ENCODE assay signal across 19 cellular contexts in the genomic region with DNA sequence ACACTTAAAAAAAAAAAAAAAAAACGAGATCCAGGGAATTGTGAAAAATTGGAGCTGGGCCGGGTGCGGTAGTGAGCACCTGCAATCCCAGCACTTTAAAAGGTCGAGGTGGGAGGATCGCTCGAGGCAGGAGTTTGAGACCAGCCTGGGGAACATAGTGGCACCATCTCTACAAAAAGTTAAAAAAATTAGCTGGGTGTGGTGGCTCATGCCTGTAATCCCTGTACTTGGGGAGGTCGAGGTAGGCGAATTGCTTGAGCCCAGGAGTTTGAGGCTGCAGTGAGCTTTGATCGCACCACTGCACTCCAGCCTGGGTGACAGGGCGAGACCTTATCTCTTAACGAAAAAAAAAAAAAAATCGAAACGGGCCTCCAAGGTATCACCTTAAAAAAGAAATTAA. TPM values are rescaled to one million over a fixed set of nuclear protein-coding genes. Genes with fewer than 3 reads are reported as not detected.
DNase-seq lines count a peak whose midpoint lies in the region; ATAC-seq and TF ChIP-seq lines count a peak whose summit lies in the region.
"Had no signal": no experiment of that assay in that cellular context is flagged by ENCODE, and none has a peak within 500 bp of the region (broad histone marks: within the 10 kb centered on the region; RNA-seq: fewer than 3 reads in every experiment).

No MANE protein-coding gene starts in this region.

- H3K27me3 ChIP-seq in breast epithelium (no peaks in the 10 kb centered on the region), mammary epithelial cell (ENCODE audit: insufficient read depth, low read length) (no peaks in the 10 kb centered on the region), body of pancreas (no peaks in the 10 kb centered on the region), upper lobe of right lung (no peaks in the 10 kb centered on the region)

- TF ChIP-seq POLR2A in breast epithelium (IDR thresholded peaks at IDR 0.05), result no peak
- TF ChIP-seq POLR2A in body of pancreas (IDR thresholded peaks at IDR 0.05), result no peak

- H3K27me3 Mint-ChIP-seq in mesothelial cell of epicardium (ENCODE audit: low read depth), result peaks cover 2% of the 10 kb centered on the region

- WGBS in mammary epithelial cell (ENCODE audit: low coverage, missing lambda C conversion rate), result 77% methylated on average over 5 of the region's 13 CpGs
- 21 to 27% methylated on average over 13 of the region's 13 CpGs for WGBS in body of pancreas, 2 donors

- no peaks in the 10 kb centered on the region for H4K20me1 ChIP-seq in mammary epithelial cell (ENCODE audit: insufficient read depth, low read length)

- no peaks in the 10 kb centered on the region for H3K36me3 ChIP-seq in breast epithelium
- no peaks in the 10 kb centered on the region for H3K36me3 ChIP-seq in mammary epithelial cell (ENCODE audit: insufficient read depth, low read length)
- no peaks in the 10 kb centered on the region for H3K36me3 ChIP-seq in body of pancreas (replicated peaks in 1 of 2; ENCODE audit: insufficient read depth in 1 of 2, low read depth in 2 of 2)
- no peaks in the 10 kb centered on the region for H3K36me3 ChIP-seq in upper lobe of right lung

- H3K4me1 Mint-ChIP-seq in mesothelial cell of epicardium, result peaks cover 53% of the 10 kb centered on the region

- H3K9me3 Mint-ChIP-seq in mesothelial cell of epicardium, result no peaks in the 10 kb centered on the region

- H3K4me3 Mint-ChIP-seq in mesothelial cell of epicardium, result peak overlapping the region; percentile 79

- H3K36me3 Mint-ChIP-seq in mesothelial cell of epicardium, result no peaks in the 10 kb centered on the region
- H3K36me3 Mint-ChIP-seq: brain had no signal

- CTCF ChIA-PET in mammary epithelial cell (lab: Charles Lee; ENCODE audit: low non-redundant PET), result no interaction called here

- no peak overlapping the region for H2AFZ ChIP-seq in mammary epithelial cell (ENCODE audit: low read depth, low read length)

- TF ChIP-seq CTCF in breast epithelium (IDR thresholded peaks at IDR 0.05) (no peak), mammary epithelial cell (conservative IDR thresholded peaks at IDR 0.05 in 1 of 2, IDR thresholded peaks at IDR 0.05 in 1 of 2; ENCODE audit: extremely low read depth in 1 of 2, insufficient read depth in 1 of 2, low read depth in 1 of 2, low read length in 2 of 2) (no peak), body of pancreas (IDR thresholded peaks at IDR 0.05) (no peak), mesothelial cell of epicardium (IDR thresholded peaks at IDR 0.05; ENCODE audit: unreplicated experiment) (no peak), upper lobe of right lung (IDR thresholded peaks at IDR 0.05) (no peak)

- H3K4me3 ChIP-seq in breast epithelium, result peak overlapping the region in 2 of 3 donors; percentile 64 to 65
- H3K4me3 ChIP-seq in mammary epithelial cell (replicated peaks in 1 of 3; ENCODE audit: insufficient read depth in 1 of 3, low read depth in 2 of 3, low read length in 3 of 3), result no peak overlapping the region
- peak overlapping the region in 1 of 2 donors; percentile 59 for H3K4me3 ChIP-seq in body of pancreas
- peak overlapping the region; percentile 57 for H3K4me3 ChIP-seq in upper lobe of right lung

- H3K27ac ChIP-seq in breast epithelium (peak overlapping the region; percentile 50 to 95), mammary epithelial cell (ENCODE audit: insufficient read depth, low read depth, low read length) (no peak overlapping the region), body of pancreas (peak overlapping the region; percentile 96 to 100 (median 99)), upper lobe of right lung (peak overlapping the region; percentile 87)

- in situ Hi-C loops in mammary epithelial cell (cut with MboI; ENCODE audit: low sequenced_read_pairs in 2 of 2), result no loop called here

- H3K4me2 ChIP-seq in mammary epithelial cell (ENCODE audit: insufficient read depth, low read depth, low read length), result no peak overlapping the region

- H3K79me2 ChIP-seq in mammary epithelial cell (ENCODE audit: insufficient read depth, low read length), result no peaks in the 10 kb centered on the region

- H3K4me1 ChIP-seq in breast epithelium (peaks cover 3 to 16% of the 10 kb centered on the region in 2 donors), mammary epithelial cell (ENCODE audit: insufficient read depth, low read length) (peaks cover 54% of the 10 kb centered on the region), body of pancreas (peaks cover 41% of the 10 kb centered on the region), upper lobe of right lung (peaks cover 10% of the 10 kb centered on the region)

- intact Hi-C loops in breast epithelium (cut with DNase I; ENCODE audit: low total_unique reads), result no loop called here
- intact Hi-C loops in mammary epithelial cell (cut with micrococcal nuclease), result no loop called here
- intact Hi-C loops in body of pancreas (cut with DNase I), result no loop called here
- intact Hi-C loops in upper lobe of right lung (cut with DNase I), result no loop called here

- ATAC-seq in body of pancreas (no peak), upper lobe of right lung (no peak), GM21381 (IDR thresholded peaks at IDR 0.05; ENCODE audit: unreplicated experiment) (no peak)

- no TSS peak for BruUV-seq in mammary epithelial cell (replicated peaks; lab: Mats Ljungman, UMichigan)

- H3K9me3 ChIP-seq in breast epithelium (no peaks in the 10 kb centered on the region), mammary epithelial cell (replicated peaks; ENCODE audit: insufficient read depth, low read length) (no peaks in the 10 kb centered on the region), body of pancreas (no peaks in the 10 kb centered on the region), upper lobe of right lung (no peaks in the 10 kb centered on the region)

- H3K27ac Mint-ChIP-seq in mesothelial cell of epicardium, result peak overlapping the region; percentile 99

- H3K9ac ChIP-seq in mammary epithelial cell (ENCODE audit: insufficient read depth, low read length), result no peak overlapping the region

- dilution Hi-C loops in mammary epithelial cell (cut with HindIII; ENCODE audit: low sequenced_read_pairs), result no loop called here

- DNase-seq in breast epithelium (ENCODE audit: low spot score in 2 of 2), result no peak
- no peak for DNase-seq in mammary epithelial cell
- peak in 1 of 4 donors; percentile 38 for DNase-seq in body of pancreas
- DNase-seq in mesothelial cell of epicardium (ENCODE audit: low spot score in 2 of 2, unreplicated experiment in 2 of 2), result no peak
- no peak for DNase-seq in upper lobe of right lung
- no peak for DNase-seq in NCI-H748 (lab: John Stamatoyannopoulos, UW; ENCODE audit: unreplicated experiment)
- no peak for DNase-seq in NOMO-1 treated with DMSO at 0.1 percent for 48 hours (lab: John Stamatoyannopoulos, UW; ENCODE audit: unreplicated experiment)
- DNase-seq: ACHN; activated CD4-positive, alpha-beta T cell treated with anti-CD3 and anti-CD28 coated beads for 1 hour; activated CD8-positive, alpha-beta memory T cell treated with anti-CD3 and anti-CD28 coated beads, Interleukin-2, amount 50 U/mL, for 4 hours; activated naive CD4-positive, alpha-beta T cell treated with anti-CD3 and anti-CD28 coated beads, Interleukin-2, amount 50 U/mL, for 16 hours; effector CD8-positive, alpha-beta T cell; Right ventricle myocardium superior; T-helper 2 cell had no signal

RNA-seq across cellular contexts. Expression of a gene that starts 2.0 kb away (rescaled TPM):
- 100 to 1,000 TPM in 2 of 3 donors, 1 to 10 TPM in 1; 3.8 to 379 (median 143) TPM for total RNA-seq in breast epithelium
- total RNA-seq in mammary epithelial cell, result 10 to 100 TPM in 1 of 2 donors, 1 to 10 TPM in 1; 6.2 to 11.7 TPM
- polyA plus RNA-seq in mammary epithelial cell, result 18.7 TPM
- polyA minus RNA-seq in mammary epithelial cell, result 6.8 TPM
- 10 to 100 TPM; 65.6 to 76.8 TPM for total RNA-seq in body of pancreas
- total RNA-seq in mesothelial cell of epicardium, result 158 to 175 TPM (median 165 TPM) in 3 replicates
- 103 TPM for total RNA-seq in upper lobe of right lung
- total RNA-seq: frontal cortex had no signal

RNA-seq across cellular contexts. Expression of a gene that starts 9.5 kb away (rescaled TPM):
- total RNA-seq in breast epithelium (10 to 100 TPM in 1 of 3 donors, 1 to 10 TPM in 2; 1.6 to 10.6 (median 7.0) TPM), mammary epithelial cell (1 to 10 TPM; 8.5 to 9.1 TPM), body of pancreas (1 to 10 TPM; 2.1 to 3.3 TPM), mesothelial cell of epicardium (7.9 to 11.4 TPM (median 8.7 TPM) in 3 replicates), upper lobe of right lung (2.3 TPM)
- 11.0 TPM for polyA plus RNA-seq in mammary epithelial cell
- 3.6 TPM for polyA minus RNA-seq in mammary epithelial cell

RNA-seq across cellular contexts. Expression of a gene that starts 28.2 kb away (rescaled TPM):
- not detected for total RNA-seq in breast epithelium
- total RNA-seq in mammary epithelial cell, result not detected
- not detected for polyA plus RNA-seq in mammary epithelial cell
- polyA minus RNA-seq in mammary epithelial cell, result not detected
- not detected for total RNA-seq in body of pancreas
- total RNA-seq in mesothelial cell of epicardium, result not detected in 3 replicates
- total RNA-seq in upper lobe of right lung, result not detected
- total RNA-seq: frontal cortex, MCF 10A, Right ventricle myocardium superior, subcutaneous adipose tissue had no signal

Comparison
In these comparisons a context has a peak if more than half of its experiments do, and no peak if none do; other contexts are left out.
1. H3K4me3 ChIP-seq: peak in breast epithelium (2 of 3) and upper lobe of right lung (single experiment); none in mammary epithelial cell (0 of 3).